22 cellular contexts compared by ENCODE assay signal in the genomic region with DNA sequence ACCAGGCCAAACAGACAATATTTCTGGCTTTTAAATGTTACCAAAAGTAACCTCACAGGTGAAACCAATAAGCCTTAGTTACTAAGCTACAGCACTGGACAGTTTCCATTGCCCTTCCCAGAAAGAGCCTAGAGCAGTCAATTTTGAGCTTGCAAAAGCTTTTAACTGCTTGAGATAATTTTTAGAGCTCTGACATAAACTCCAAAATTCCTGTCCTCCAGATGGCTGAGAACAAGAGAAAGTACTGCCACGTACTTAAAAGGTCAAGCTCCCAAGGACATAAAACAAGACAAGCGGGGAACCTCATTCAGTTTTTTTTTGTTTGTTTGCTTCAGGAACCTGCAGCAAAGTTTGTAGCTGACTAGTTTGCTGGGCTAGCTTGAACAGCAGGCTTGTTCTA.
"Had no signal": no experiment of that assay in that cellular context is flagged by ENCODE, and none has a peak within 500 bp of the region (broad histone marks: within the 10 kb centered on the region; RNA-seq: fewer than 3 reads in every experiment).

No MANE protein-coding gene starts in this region.

- H3K27me3 Mint-ChIP-seq: activated CD8-positive, alpha-beta T cell treated with anti-CD3 and anti-CD28 coated beads for 36 hours; activated naive CD4-positive, alpha-beta T cell treated with anti-CD3 and anti-CD28 coated beads, Interleukin-2, amount 50 U/mL, for 24 hours; activated naive CD8-positive, alpha-beta T cell treated with anti-CD3 and anti-CD28 coated beads, Interleukin-2, amount 50 U/mL, for 24 hours; activated T-helper 17 cell treated with anti-CD3 and anti-CD28 coated beads, Interleukin-2, amount 50 U/mL, for 72 hours; progenitor cell of endocrine pancreas; stimulated activated naive CD8-positive, alpha-beta T cell treated with anti-CD3 and anti-CD28 coated beads, Interleukin-15, Interleukin-2, amounts not matched to agents 100 ng/mL and 50 ng/mL, for 24 hours had no signal

- H3K4me3 ChIP-seq: left ventricle myocardium inferior, lung, ovary, right lobe of liver, tibial nerve had no signal

- H3K27me3 ChIP-seq: ovary, right lobe of liver, tibial nerve had no signal

- H3K4me1 ChIP-seq: right lobe of liver, tibial nerve had no signal

- H3K36me3 ChIP-seq: ovary, right lobe of liver had no signal

- H3K27ac Mint-ChIP-seq: activated CD8-positive, alpha-beta T cell treated with anti-CD3 and anti-CD28 coated beads for 36 hours; activated naive CD4-positive, alpha-beta T cell treated with anti-CD3 and anti-CD28 coated beads, Interleukin-2, amount 50 U/mL, for 24 hours; activated naive CD8-positive, alpha-beta T cell treated with anti-CD3 and anti-CD28 coated beads, Interleukin-2, amount 50 U/mL, for 24 hours; activated T-helper 17 cell treated with anti-CD3 and anti-CD28 coated beads, Interleukin-2, amount 50 U/mL, for 72 hours; nephron progenitor cell; progenitor cell of endocrine pancreas; stimulated activated effector memory CD8-positive, alpha-beta T cell treated with anti-CD3 and anti-CD28 coated beads, Interleukin-12 subunit alpha, Interleukin-12 subunit beta, amount 100 ng/mL, for 72 hours; WTC11 had no signal

- DNase-seq: activated CD4-positive, alpha-beta T cell treated with anti-CD3 and anti-CD28 coated beads, Interleukin-2, amount 50 U/mL, for 1 hour; activated CD8-positive, alpha-beta T cell treated with anti-CD3 and anti-CD28 coated beads for 36 hours; activated naive CD8-positive, alpha-beta T cell treated with anti-CD3 and anti-CD28 coated beads, Interleukin-2, amount 50 U/mL, for 24 hours; activated T-cell treated with anti-CD3 and anti-CD28 coated beads, Interleukin-2, amount 50 U/mL, for 4 hours; anterior cingulate cortex; effector CD8-positive, alpha-beta T cell; foreskin melanocyte; left ventricle myocardium inferior; nephron progenitor cell; ovary; right lobe of liver; stimulated activated CD4-positive, alpha-beta T cell treated with anti-CD3 and anti-CD28 coated beads, Interleukin-12 subunit alpha, Interleukin-12 subunit beta, amount 100 ng/mL, for 4 hours; stimulated activated CD4-positive, alpha-beta T cell treated with anti-CD3 and anti-CD28 coated beads, Interleukin-4, amount 100 ng/mL, for 24 hours; T-helper 2 cell had no signal

- ATAC-seq: activated CD8-positive, alpha-beta T cell treated with anti-CD3 and anti-CD28 coated beads for 36 hours; activated naive CD8-positive, alpha-beta T cell treated with anti-CD3 and anti-CD28 coated beads, Interleukin-2, amount 50 U/mL, for 24 hours; activated T-cell treated with anti-CD3 and anti-CD28 coated beads, Interleukin-2, amount 50 U/mL, for 4 hours; activated T-helper 17 cell treated with anti-CD3 and anti-CD28 coated beads, Interleukin-2, amount 50 U/mL, for 72 hours; right lobe of liver; stimulated activated effector memory CD8-positive, alpha-beta T cell treated with anti-CD3 and anti-CD28 coated beads, Interleukin-12 subunit alpha, Interleukin-12 subunit beta, amount 100 ng/mL, for 72 hours; WTC11 had no signal

- H3K9me3 ChIP-seq: left ventricle myocardium inferior, ovary, right lobe of liver, tibial nerve had no signal

- H3K4me1 Mint-ChIP-seq: activated naive CD4-positive, alpha-beta T cell treated with anti-CD3 and anti-CD28 coated beads, Interleukin-2, amount 50 U/mL, for 24 hours; activated naive CD8-positive, alpha-beta T cell treated with anti-CD3 and anti-CD28 coated beads, Interleukin-2, amount 50 U/mL, for 24 hours; activated T-helper 17 cell treated with anti-CD3 and anti-CD28 coated beads, Interleukin-2, amount 50 U/mL, for 72 hours; stimulated activated effector memory CD8-positive, alpha-beta T cell treated with anti-CD3 and anti-CD28 coated beads, Interleukin-12 subunit alpha, Interleukin-12 subunit beta, amount 100 ng/mL, for 72 hours had no signal

- H3K9me3 Mint-ChIP-seq: activated CD8-positive, alpha-beta T cell treated with anti-CD3 and anti-CD28 coated beads for 36 hours; activated naive CD8-positive, alpha-beta T cell treated with anti-CD3 and anti-CD28 coated beads, Interleukin-2, amount 50 U/mL, for 24 hours; stimulated activated effector memory CD8-positive, alpha-beta T cell treated with anti-CD3 and anti-CD28 coated beads, Interleukin-12 subunit alpha, Interleukin-12 subunit beta, amount 100 ng/mL, for 72 hours had no signal

- H3K4me3 Mint-ChIP-seq: activated CD8-positive, alpha-beta T cell treated with anti-CD3 and anti-CD28 coated beads for 36 hours; activated naive CD4-positive, alpha-beta T cell treated with anti-CD3 and anti-CD28 coated beads, Interleukin-2, amount 50 U/mL, for 24 hours; activated naive CD8-positive, alpha-beta T cell treated with anti-CD3 and anti-CD28 coated beads, Interleukin-2, amount 50 U/mL, for 24 hours; activated T-cell treated with anti-CD3 and anti-CD28 coated beads, Interleukin-2, amount 50 U/mL, for 4 hours; activated T-helper 17 cell treated with anti-CD3 and anti-CD28 coated beads, Interleukin-2, amount 50 U/mL, for 72 hours; nephron progenitor cell; stimulated activated effector memory CD8-positive, alpha-beta T cell treated with anti-CD3 and anti-CD28 coated beads, Interleukin-12 subunit alpha, Interleukin-12 subunit beta, amount 100 ng/mL, for 72 hours; stimulated activated naive CD8-positive, alpha-beta T cell treated with anti-CD3 and anti-CD28 coated beads, Interleukin-15, Interleukin-2, amounts not matched to agents 100 ng/mL and 50 ng/mL, for 24 hours; WTC11 had no signal

- H3K27ac ChIP-seq: left ventricle myocardium inferior, right lobe of liver, tibial nerve had no signal
